Comparison of ENCODE assay signal across 9 cellular contexts in the genomic region with DNA sequence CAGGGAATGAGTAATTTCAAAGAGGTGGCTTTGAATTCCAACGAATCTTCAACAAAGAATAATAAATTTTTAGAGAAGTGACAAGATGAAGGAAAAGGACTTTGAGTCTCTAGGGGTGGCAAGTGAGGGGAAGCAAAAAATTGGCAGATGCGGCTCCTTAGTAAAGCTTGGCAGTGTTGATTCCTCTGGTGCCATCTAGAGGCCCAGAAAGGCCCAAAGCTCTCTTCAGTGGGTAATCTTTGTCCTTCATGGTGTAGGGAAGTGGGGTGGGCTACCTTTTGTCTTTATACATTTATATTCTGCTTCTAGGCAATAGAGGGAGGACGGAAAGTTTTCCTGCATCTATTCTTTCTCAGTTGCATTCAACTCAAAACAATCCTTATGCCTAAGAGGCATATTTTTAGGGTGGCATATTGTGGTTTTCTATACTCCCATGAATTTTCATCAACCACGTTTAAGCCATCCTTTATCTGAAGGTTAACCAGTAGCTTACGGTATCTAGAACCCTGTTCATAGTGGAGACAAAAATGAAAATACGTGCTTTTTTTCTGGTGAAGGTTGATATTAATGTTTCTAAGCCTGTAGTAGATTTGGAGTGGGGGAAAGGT. TPM values are rescaled to one million over a fixed set of nuclear protein-coding genes. Genes with fewer than 3 reads are reported as not detected.
DNase-seq lines count a peak whose midpoint lies in the region; ATAC-seq, FAIRE-seq and TF ChIP-seq lines count a peak whose summit lies in the region.
"Had no signal": no experiment of that assay in that cellular context is flagged by ENCODE, and none has a peak within 500 bp of the region (broad histone marks: within the 10 kb centered on the region; RNA-seq: fewer than 3 reads in every experiment).

No MANE protein-coding gene starts in this region.

- peaks cover 14% of the 10 kb centered on the region for H3K4me1 ChIP-seq in GM23248 (ENCODE audit: insufficient read depth)
- no peaks in the 10 kb centered on the region for H3K4me1 ChIP-seq in mammary epithelial cell (ENCODE audit: insufficient read depth, low read length)
- peaks cover 0 to 3% (median 0%) of the 10 kb centered on the region in 4 donors for H3K4me1 ChIP-seq in liver (ENCODE audit: control insufficient read depth in 4 of 4, insufficient read depth in 4 of 4, low read length in 3 of 4)

- no peak overlapping the region for H2AFZ ChIP-seq in GM23248
- no peak overlapping the region for H2AFZ ChIP-seq in mammary epithelial cell (ENCODE audit: low read depth, low read length)

- FAIRE-seq in D721Med (lab: Jason Lieb, UNC): no peak

- no TSS peak for BruUV-seq in mammary epithelial cell (replicated peaks; lab: Mats Ljungman, UMichigan)

- H3K9me3 ChIP-seq in GM23248 (ENCODE audit: low read depth) (no peaks in the 10 kb centered on the region), mammary epithelial cell (replicated peaks; ENCODE audit: insufficient read depth, low read length) (no peaks in the 10 kb centered on the region), liver (ENCODE audit: control insufficient read depth in 4 of 4, low read length in 3 of 4) (no peaks in the 10 kb centered on the region)
- H3K9me3 ChIP-seq: neutrophil had no signal

- peak; percentile 61 for TF ChIP-seq CTCF in D721Med (IDR thresholded peaks at IDR 0.05; ENCODE audit: insufficient read depth, missing control alignments)
- peak; percentile 35 to 49 for TF ChIP-seq CTCF in mammary epithelial cell (conservative IDR thresholded peaks at IDR 0.05 in 1 of 2, IDR thresholded peaks at IDR 0.05 in 1 of 2; ENCODE audit: extremely low read depth in 1 of 2, insufficient read depth in 1 of 2, low read depth in 1 of 2, low read length in 2 of 2)
- peak; percentile 30 for TF ChIP-seq CTCF in liver (IDR thresholded peaks at IDR 0.05; ENCODE audit: low read depth, low read length, missing input control)

- H3K9me2 ChIP-seq in GM23248 (ENCODE audit: insufficient read depth): no peaks in the 10 kb centered on the region

- dilution Hi-C loops in mammary epithelial cell (cut with HindIII; ENCODE audit: low sequenced_read_pairs): no loop called here

- H3K36me3 ChIP-seq in GM23248 (ENCODE audit: low read depth): peaks cover 58% of the 10 kb centered on the region
- peaks cover 47% of the 10 kb centered on the region for H3K36me3 ChIP-seq in mammary epithelial cell (ENCODE audit: insufficient read depth, low read length)
- H3K36me3 ChIP-seq in liver (ENCODE audit: control insufficient read depth in 4 of 4, insufficient read depth in 3 of 4, low read depth in 1 of 4, low read length in 3 of 4): peaks cover 2 to 69% (median 57%) of the 10 kb centered on the region in 4 donors

- WGBS in GM23248 (ENCODE audit: low coverage in 1 of 2, low lambda C conversion rate in 2 of 2, missing lambda C conversion rate in 2 of 2), 2 experiments: 71 to 75% methylated on average over 6 of the region's 6 CpGs
- WGBS in mammary epithelial cell (ENCODE audit: low coverage, missing lambda C conversion rate): 80% methylated on average over 6 of the region's 6 CpGs
- WGBS in liver: 82% methylated on average over 6 of the region's 6 CpGs

- intact Hi-C loops in mammary epithelial cell (cut with micrococcal nuclease): loop anchor here (1.0 kb wide), 1 partner anchor 140 kb away; no protein-coding TSS in a partner anchor

- TF ChIP-seq RAD21 in liver (IDR thresholded peaks at IDR 0.05): peak; percentile 62 to 65

- no peak overlapping the region for H3K9ac ChIP-seq in GM23248
- H3K9ac ChIP-seq in mammary epithelial cell (ENCODE audit: insufficient read depth, low read length): no peak overlapping the region
- no peak overlapping the region for H3K9ac ChIP-seq in liver (ENCODE audit: low read depth in 1 of 2, low read length in 2 of 2)

- ATAC-seq in GM19397 (IDR thresholded peaks at IDR 0.05; ENCODE audit: unreplicated experiment): no peak
- no peak for ATAC-seq in HG02938 (IDR thresholded peaks at IDR 0.05; ENCODE audit: unreplicated experiment)
- no peak for ATAC-seq in HG02884 (IDR thresholded peaks at IDR 0.05; ENCODE audit: unreplicated experiment)

- H3F3A ChIP-seq in GM23248 (ENCODE audit: insufficient read depth): peaks cover 15% of the 10 kb centered on the region

- H3K4me2 ChIP-seq in GM23248 (ENCODE audit: unreplicated experiment) (no peak overlapping the region), mammary epithelial cell (ENCODE audit: insufficient read depth, low read depth, low read length) (no peak overlapping the region)

- no peaks in the 10 kb centered on the region for H3K27me3 ChIP-seq in GM23248 (replicated peaks; ENCODE audit: insufficient read depth)
- no peaks in the 10 kb centered on the region for H3K27me3 ChIP-seq in mammary epithelial cell (ENCODE audit: insufficient read depth, low read length)
- no peaks in the 10 kb centered on the region for H3K27me3 ChIP-seq in liver (ENCODE audit: control insufficient read depth in 4 of 4, insufficient read depth in 4 of 4, low read length in 3 of 4)
- H3K27me3 ChIP-seq: neutrophil had no signal

- H3K27ac ChIP-seq in GM23248 (no peak overlapping the region), mammary epithelial cell (ENCODE audit: insufficient read depth, low read depth, low read length) (no peak overlapping the region), liver (ENCODE audit: low read depth in 1 of 2, low read length in 2 of 2) (no peak overlapping the region)

- in situ Hi-C loops in GM23248 (cut with MboI): no loop called here
- in situ Hi-C loops in mammary epithelial cell (cut with MboI; ENCODE audit: low sequenced_read_pairs in 2 of 2): no loop called here

- H3K4me3 ChIP-seq in GM23248 (no peak overlapping the region), mammary epithelial cell (replicated peaks in 1 of 3; ENCODE audit: insufficient read depth in 1 of 3, low read depth in 2 of 3, low read length in 3 of 3) (no peak overlapping the region), liver (ENCODE audit: low read depth in 1 of 3, low read length in 3 of 3) (no peak overlapping the region)

- no peak for DNase-seq in D721Med (ENCODE audit: insufficient read length, low spot score)
- DNase-seq in GM23248: peak; percentile 74
- peak; percentile 80 to 81 for DNase-seq in NCI-H446 (lab: John Stamatoyannopoulos, UW)
- DNase-seq in mammary epithelial cell: no peak

- H3K79me2 ChIP-seq in GM23248 (ENCODE audit: insufficient read depth) (peaks cover 19% of the 10 kb centered on the region; the same call in 1 of the 2 replicates), mammary epithelial cell (ENCODE audit: insufficient read depth, low read length) (no peaks in the 10 kb centered on the region)

- H4K20me1 ChIP-seq in GM23248 (ENCODE audit: insufficient read depth) (no peaks in the 10 kb centered on the region), mammary epithelial cell (ENCODE audit: insufficient read depth, low read length) (no peaks in the 10 kb centered on the region)

- CTCF ChIA-PET in mammary epithelial cell (lab: Charles Lee; ENCODE audit: low non-redundant PET): no interaction called here

TF ChIP-seq in liver, 16 proteins besides CTCF, POLR2A, EP300 and RAD21:
- TF ChIP-seq SP1 (IDR thresholded peaks at IDR 0.05): no peak
- TF ChIP-seq FOXA1 (IDR thresholded peaks at IDR 0.05): no peak
- TF ChIP-seq TAF1 (conservative IDR thresholded peaks at IDR 0.05): no peak
- TF ChIP-seq HNF4G (IDR thresholded peaks at IDR 0.05): no peak
- TF ChIP-seq, protein P1, sequence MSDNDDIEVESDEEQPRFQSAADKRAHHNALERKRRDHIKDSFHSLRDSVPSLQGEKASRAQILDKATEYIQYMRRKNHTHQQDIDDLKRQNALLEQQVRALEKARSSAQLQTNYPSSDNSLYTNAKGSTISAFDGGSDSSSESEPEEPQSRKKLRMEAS (IDR thresholded peaks at IDR 0.05): no peak
- TF ChIP-seq, protein P2, sequence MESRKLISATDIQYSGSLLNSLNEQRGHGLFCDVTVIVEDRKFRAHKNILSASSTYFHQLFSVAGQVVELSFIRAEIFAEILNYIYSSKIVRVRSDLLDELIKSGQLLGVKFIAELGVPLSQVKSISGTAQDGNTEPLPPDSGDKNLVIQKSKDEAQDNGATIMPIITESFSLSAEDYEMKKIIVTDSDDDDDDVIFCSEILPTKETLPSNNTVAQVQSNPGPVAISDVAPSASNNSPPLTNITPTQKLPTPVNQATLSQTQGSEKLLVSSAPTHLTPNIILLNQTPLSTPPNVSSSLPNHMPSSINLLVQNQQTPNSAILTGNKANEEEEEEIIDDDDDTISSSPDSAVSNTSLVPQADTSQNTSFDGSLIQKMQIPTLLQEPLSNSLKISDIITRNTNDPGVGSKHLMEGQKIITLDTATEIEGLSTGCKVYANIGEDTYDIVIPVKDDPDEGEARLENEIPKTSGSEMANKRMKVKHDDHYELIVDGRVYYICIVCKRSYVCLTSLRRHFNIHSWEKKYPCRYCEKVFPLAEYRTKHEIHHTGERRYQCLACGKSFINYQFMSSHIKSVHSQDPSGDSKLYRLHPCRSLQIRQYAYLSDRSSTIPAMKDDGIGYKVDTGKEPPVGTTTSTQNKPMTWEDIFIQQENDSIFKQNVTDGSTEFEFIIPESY (IDR thresholded peaks at IDR 0.05): no peak
- no peak for TF ChIP-seq HNF4A (conservative IDR thresholded peaks at IDR 0.05)
- TF ChIP-seq, protein P3, sequence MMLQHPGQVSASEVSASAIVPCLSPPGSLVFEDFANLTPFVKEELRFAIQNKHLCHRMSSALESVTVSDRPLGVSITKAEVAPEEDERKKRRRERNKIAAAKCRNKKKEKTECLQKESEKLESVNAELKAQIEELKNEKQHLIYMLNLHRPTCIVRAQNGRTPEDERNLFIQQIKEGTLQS (IDR thresholded peaks at IDR 0.05): no peak
- no peak for TF ChIP-seq YY1 (IDR thresholded peaks at IDR 0.05)
- no peak for TF ChIP-seq RXRA (IDR thresholded peaks at IDR 0.05)

RNA-seq across cellular contexts. Expression of a gene that starts 17.5 kb away (rescaled TPM):
- total RNA-seq in GM23248 (2014; rRNA removed; shearing (Covaris generic)): 0.86 TPM in 1 of 2 replicates, not detected in the other
- polyA plus RNA-seq in GM23248 (2016; fragmentation: Nextera tagmentation; extraction: Ambion mirVana) (0.69 and 0.84 TPM in 2 replicates), mammary epithelial cell (0.18 TPM), liver (under 1 TPM; 0.25 to 0.53 TPM)
- total RNA-seq in mammary epithelial cell (under 1 TPM; 0.17 to 0.24 TPM), liver (1 to 10 TPM; 1.2 to 1.3 TPM)
- not detected for polyA minus RNA-seq in mammary epithelial cell

Comparison
In these comparisons a context has a peak if more than half of its experiments do, and no peak if none do; other contexts are left out.
1. DNase-seq: peak in GM23248 (single experiment) and NCI-H446 (2 of 2); none in D721Med (single experiment) and mammary epithelial cell (single experiment).
2. Peak in every context shown above with its lines, with median percentiles within 50 percentile points of each other: CTCF ChIP-seq.